9 cellular contexts compared by ENCODE assay signal in the genomic region with DNA sequence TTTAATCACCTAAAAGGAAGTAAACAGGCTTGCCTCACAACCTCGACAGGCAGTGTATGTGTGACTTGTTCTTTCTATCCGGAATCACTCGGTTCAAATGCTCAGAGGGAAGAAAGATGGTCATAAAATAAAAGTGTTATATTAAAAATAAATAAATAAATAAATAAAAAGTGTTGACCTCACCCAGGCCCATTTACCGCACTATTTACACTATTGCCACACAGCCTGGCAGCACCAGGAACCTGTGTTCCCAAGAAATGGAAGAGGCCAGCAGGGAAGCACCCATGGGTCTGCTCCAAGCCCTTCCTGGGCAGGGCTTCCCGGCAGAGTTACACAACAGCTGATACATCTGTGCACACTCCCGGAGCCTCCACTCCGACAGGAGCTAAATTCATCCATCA.
A peak's percentile ranks its signal among the peaks of the same experiment; 100 is the strongest.
DNase-seq lines count a peak whose midpoint lies in the region; ATAC-seq, FAIRE-seq and TF ChIP-seq lines count a peak whose summit lies in the region.
"Had no signal": no experiment of that assay in that cellular context is flagged by ENCODE, and none has a peak within 500 bp of the region (broad histone marks: within the 10 kb centered on the region; RNA-seq: fewer than 3 reads in every experiment).

No MANE protein-coding gene starts in this region.

- H3K27me3 ChIP-seq in adrenal gland (no peaks in the 10 kb centered on the region), right atrium auricular region (no peaks in the 10 kb centered on the region), small intestine (ENCODE audit: control insufficient read depth in 2 of 2, insufficient read depth in 2 of 2, low read length in 2 of 2) (no peaks in the 10 kb centered on the region)

- ATAC-seq in HG03108 (IDR thresholded peaks at IDR 0.05; ENCODE audit: unreplicated experiment), result no peak

- CTCF ChIA-PET in HEK293 (lab: Yijun Ruan, JAX), result interaction anchor here (0.9 to 1.9 kb wide), 4 partner anchors 10 to 43 kb away, joined by 3 to 9 read pairs (median 4); no protein-coding TSS in a partner anchor

- peaks cover 28% of the 10 kb centered on the region for H3K4me1 ChIP-seq in HEK293 (ENCODE audit: control insufficient read depth, insufficient read depth, low read length)
- peaks cover 5 to 14% of the 10 kb centered on the region in 2 donors for H3K4me1 ChIP-seq in adrenal gland (replicated peaks in 1 of 2)
- H3K4me1 ChIP-seq in right atrium auricular region, result peaks cover 0 to 47% of the 10 kb centered on the region in 2 donors
- H3K4me1 ChIP-seq in small intestine (ENCODE audit: control insufficient read depth in 2 of 2, insufficient read depth in 1 of 2, low read depth in 1 of 2, low read length in 1 of 2), result peaks cover 0 to 4% of the 10 kb centered on the region in 2 donors

- TF ChIP-seq POLR2A in adrenal gland (IDR thresholded peaks at IDR 0.05), result no peak

- intact Hi-C loops in adrenal gland (cut with DNase I), result no loop called here

- no peak overlapping the region for H3K4me3 ChIP-seq in HEK293 (ENCODE audit: low read depth, low read length)
- no peak overlapping the region for H3K4me3 ChIP-seq in adrenal gland
- H3K4me3 ChIP-seq in right atrium auricular region, result peak overlapping the region in 1 of 2 donors; percentile 9
- no peak overlapping the region for H3K4me3 ChIP-seq in small intestine (ENCODE audit: low read depth in 1 of 2, low read length in 2 of 2)

- TF ChIP-seq CTCF in HEK293 (tag by site-specific recombination; IDR thresholded peaks at IDR 0.05), result no peak
- no peak for TF ChIP-seq CTCF in adrenal gland (IDR thresholded peaks at IDR 0.05)
- no peak for TF ChIP-seq CTCF in right atrium auricular region (IDR thresholded peaks at IDR 0.05)

- peak; percentile 29 to 87 (median 74) for DNase-seq in adrenal gland
- DNase-seq in right atrium auricular region (ENCODE audit: low spot score), result peak; percentile 90
- DNase-seq in small intestine, result peak; percentile 55
- no peak for DNase-seq in COLO829 (ENCODE audit: low spot score)
- DNase-seq in GF-D8 (lab: John Stamatoyannopoulos, UW), result no peak
- DNase-seq in activated gamma-delta T cell treated with Interleukin-2 at 50 U/mL for 16 hours, result no peak
- DNase-seq: activated CD4-positive, alpha-beta memory T cell treated with anti-CD3 and anti-CD28 coated beads for 36 hours had no signal

- H3K9me3 ChIP-seq in HEK293 (ENCODE audit: control insufficient read depth, insufficient read depth, low read depth, low read length) (no peaks in the 10 kb centered on the region), adrenal gland (replicated peaks in 1 of 3) (no peaks in the 10 kb centered on the region), right atrium auricular region (no peaks in the 10 kb centered on the region), small intestine (ENCODE audit: control insufficient read depth, low read depth) (no peaks in the 10 kb centered on the region)

- 38 to 44% (median 40%) methylated on average over 7 of the region's 7 CpGs for WGBS in adrenal gland, 4 donors
- WGBS in small intestine, 3 donors, result 7 to 41% (median 23%) methylated on average over 7 of the region's 7 CpGs

- POLR2A ChIA-PET in HEK293 (lab: Yijun Ruan, JAX), result interaction anchor here (0.9 to 2.5 kb wide), 2 partner anchors 9 to 14 kb away, joined by 3 to 9 read pairs; no protein-coding TSS in a partner anchor

- no peak overlapping the region for H3K27ac ChIP-seq in HEK293 (ENCODE audit: extremely low read depth, low read depth, low read length)
- peak overlapping the region in 2 of 5 donors; percentile 21 to 61 for H3K27ac ChIP-seq in adrenal gland
- peak overlapping the region; percentile 72 to 85 for H3K27ac ChIP-seq in right atrium auricular region
- H3K27ac ChIP-seq in small intestine (ENCODE audit: low read depth in 1 of 2, low read length in 1 of 2), result peak overlapping the region in 1 of 2 donors; percentile 61

- FAIRE-seq in small intestine (lab: Jason Lieb, UNC), result no peak

- H3K36me3 ChIP-seq in HEK293 (ENCODE audit: control insufficient read depth in 2 of 2, insufficient read depth in 1 of 2, low read length in 2 of 2), result no peaks in the 10 kb centered on the region
- no peaks in the 10 kb centered on the region for H3K36me3 ChIP-seq in adrenal gland (replicated peaks in 1 of 2)
- H3K36me3 ChIP-seq in right atrium auricular region, result no peaks in the 10 kb centered on the region
- no peaks in the 10 kb centered on the region for H3K36me3 ChIP-seq in small intestine (ENCODE audit: control insufficient read depth in 2 of 2, insufficient read depth in 2 of 2, low read length in 2 of 2)

TF ChIP-seq in HEK293, 187 proteins besides CTCF, POLR2A, EP300 and RAD21:
- TF ChIP-seq YY1 (tag by site-specific recombination; IDR thresholded peaks at IDR 0.05) (no peak), PRDM10 (tag by site-specific recombination; IDR thresholded peaks at IDR 0.05) (peak; percentile 58; the same call in 1 of the 2 replicates), ZBTB20 (tag by site-specific recombination; IDR thresholded peaks at IDR 0.05) (peak; percentile 54; the same call in 1 of the 2 replicates), IKZF3 (tag by site-specific recombination; IDR thresholded peaks at IDR 0.05) (peak; percentile 71), ZNF280D (tag by site-specific recombination; IDR thresholded peaks at IDR 0.05) (no peak), HOXC10 (CRISPR knock-in tag; IDR thresholded peaks at IDR 0.05) (no peak), ZNF335 (tag by site-specific recombination; conservative IDR thresholded peaks at IDR 0.05) (peak; percentile 30; the same call in 1 of the 2 replicates), ZIC2 (tag by site-specific recombination; IDR thresholded peaks at IDR 0.05) (peak; percentile 6; the same call in 1 of the 2 replicates), OVOL3 (tag by site-specific recombination; IDR thresholded peaks at IDR 0.05) (no peak)
- TF ChIP-seq, protein P1, sequence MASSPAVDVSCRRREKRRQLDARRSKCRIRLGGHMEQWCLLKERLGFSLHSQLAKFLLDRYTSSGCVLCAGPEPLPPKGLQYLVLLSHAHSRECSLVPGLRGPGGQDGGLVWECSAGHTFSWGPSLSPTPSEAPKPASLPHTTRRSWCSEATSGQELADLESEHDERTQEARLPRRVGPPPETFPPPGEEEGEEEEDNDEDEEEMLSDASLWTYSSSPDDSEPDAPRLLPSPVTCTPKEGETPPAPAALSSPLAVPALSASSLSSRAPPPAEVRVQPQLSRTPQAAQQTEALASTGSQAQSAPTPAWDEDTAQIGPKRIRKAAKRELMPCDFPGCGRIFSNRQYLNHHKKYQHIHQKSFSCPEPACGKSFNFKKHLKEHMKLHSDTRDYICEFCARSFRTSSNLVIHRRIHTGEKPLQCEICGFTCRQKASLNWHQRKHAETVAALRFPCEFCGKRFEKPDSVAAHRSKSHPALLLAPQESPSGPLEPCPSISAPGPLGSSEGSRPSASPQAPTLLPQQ (tag by site-specific recombination; IDR thresholded peaks at IDR 0.05), result 0 out of 2 replicates have a peak, but pooled peaks have one; percentile 4

Comparison
In these comparisons a context has a peak if more than half of its experiments do, and no peak if none do; other contexts are left out.
1. DNase-seq: peak in adrenal gland (7 of 7), right atrium auricular region (single experiment) and small intestine (single experiment); none in COLO829 (single experiment), GF-D8 (single experiment) and activated gamma-delta T cell treated with Interleukin-2 at 50 U/mL for 16 hours (single experiment).